In genomic region chr5:170286532-170286931, GRCh38 we compare ENCODE assay signal across 2 cellular contexts.
TF ChIP-seq lines count a peak whose summit lies in the region.

No MANE protein-coding gene starts in this region.

TF ChIP-seq in WTC11, 78 proteins besides CTCF, POLR2A, EP300 and RAD21:
- TF ChIP-seq MAX (CRISPR knock-in tag; IDR thresholded peaks at IDR 0.05): no peak
- TF ChIP-seq NFYB (CRISPR knock-in tag; conservative IDR thresholded peaks at IDR 0.05; ENCODE audit: low read depth): no peak
- TF ChIP-seq SP1 (CRISPR knock-in tag; conservative IDR thresholded peaks at IDR 0.05): no peak
- TF ChIP-seq ERG (CRISPR knock-in tag; IDR thresholded peaks at IDR 0.05): no peak

TF ChIP-seq in H1, 55 proteins besides CTCF, POLR2A, EP300 and RAD21:
- TF ChIP-seq CHD2 (IDR thresholded peaks at IDR 0.05; ENCODE audit: low read length): no peak
- no peak for TF ChIP-seq GTF2F1 (IDR thresholded peaks at IDR 0.05; ENCODE audit: borderline replicate concordance, low read depth, low read length)
- no peak for TF ChIP-seq EGR1 (IDR thresholded peaks at IDR 0.05; ENCODE audit: borderline replicate concordance, low read depth, low read length)
- no peak for TF ChIP-seq SIX5 (IDR thresholded peaks at IDR 0.05; ENCODE audit: low read depth, low read length)
- no peak for TF ChIP-seq ATF3 (IDR thresholded peaks at IDR 0.05; ENCODE audit: insufficient read depth, low read depth, low read length)
